In genomic region chr6:155349956-155350355, GRCh38 we compare ENCODE assay signal across 34 cellular contexts.
"Had no signal": no experiment of that assay in that cellular context is flagged by ENCODE, and none has a peak within 500 bp of the region (broad histone marks: within the 10 kb centered on the region; RNA-seq: fewer than 3 reads in every experiment).

No MANE protein-coding gene starts in this region.

- H3K27ac Mint-ChIP-seq: activated B cell treated with CpG ODN at 0.5 μM for 24 hours; activated CD8-positive, alpha-beta T cell treated with anti-CD3 and anti-CD28 coated beads for 36 hours; activated naive CD8-positive, alpha-beta T cell treated with anti-CD3 and anti-CD28 coated beads for 36 hours; activated naive CD8-positive, alpha-beta T cell treated with anti-CD3 and anti-CD28 coated beads, Interleukin-2, amount 50 U/mL, for 24 hours; activated T-helper 17 cell treated with anti-CD3 and anti-CD28 coated beads, Interleukin-2, amount 50 U/mL, for 72 hours; effector memory CD8-positive, alpha-beta T cell; T-helper 17 cell; T-helper 2 cell treated with Interferon-gamma antibody and Interleukin-4, amounts not matched to agents 5 μg/mL and 100 μg/mL, for 36 hours had no signal

- H3K4me1 ChIP-seq: adrenal gland, body of pancreas, esophagus muscularis mucosa, foreskin keratinocyte, gastrocnemius medialis, heart left ventricle had no signal

- ATAC-seq: activated CD4-positive, CD25-positive, alpha-beta regulatory T cell treated with anti-CD3 and anti-CD28 coated beads, Interleukin-2, amount 50 U/mL, for 24 hours; activated CD8-positive, alpha-beta T cell treated with anti-CD3 and anti-CD28 coated beads for 36 hours; activated naive CD8-positive, alpha-beta T cell treated with anti-CD3 and anti-CD28 coated beads, Interleukin-2, amount 50 U/mL, for 24 hours; activated T-cell treated with anti-CD3 and anti-CD28 coated beads, Interleukin-2, amount 50 U/mL, for 4 hours; activated T-helper 17 cell treated with anti-CD3 and anti-CD28 coated beads, Interleukin-2, amount 50 U/mL, for 72 hours; body of pancreas; effector memory CD8-positive, alpha-beta T cell; foreskin keratinocyte; gastrocnemius medialis; heart left ventricle; T-helper 17 cell had no signal

- H3K36me3 ChIP-seq: adrenal gland, esophagus muscularis mucosa, gastrocnemius medialis, heart left ventricle, WERI-Rb-1 had no signal

- H3K27me3 ChIP-seq: adrenal gland, body of pancreas, esophagus muscularis mucosa, gastrocnemius medialis had no signal

- H3K4me3 ChIP-seq: adrenal gland, body of pancreas, esophagus muscularis mucosa, gastrocnemius medialis, heart left ventricle had no signal

- DNase-seq: activated B cell treated with CpG ODN at 0.5 μM for 24 hours; activated CD4-positive, alpha-beta T cell treated with anti-CD3 and anti-CD28 coated beads for 48 hours; activated CD4-positive, alpha-beta T cell treated with anti-CD3 and anti-CD28 coated beads, Interleukin-2, amount 50 U/mL, for 1 hour; activated CD4-positive, alpha-beta T cell treated with anti-CD3 and anti-CD28 coated beads, Interleukin-2, amount 50 U/mL, for 48 hours; activated CD8-positive, alpha-beta memory T cell treated with anti-CD3 and anti-CD28 coated beads for 24 hours; activated CD8-positive, alpha-beta T cell treated with anti-CD3 and anti-CD28 coated beads for 36 hours; activated effector memory CD4-positive, alpha-beta T cell treated with Interleukin-2 at 50 U/mL for 16 hours; activated gamma-delta T cell treated with Interleukin-2 at 50 U/mL for 16 hours; activated naive CD4-positive, alpha-beta T cell treated with anti-CD3 and anti-CD28 coated beads, Interleukin-2, amount 50 U/mL, for 16 hours; activated naive CD4-positive, alpha-beta T cell treated with Interleukin-2 at 50 U/mL for 16 hours; activated naive CD8-positive, alpha-beta T cell treated with anti-CD3 and anti-CD28 coated beads for 36 hours; activated naive CD8-positive, alpha-beta T cell treated with anti-CD3 and anti-CD28 coated beads, Interleukin-2, amount 50 U/mL, for 24 hours; activated T-cell treated with anti-CD3 and anti-CD28 coated beads, Interleukin-2, amount 50 U/mL, for 4 hours; adrenal gland; amygdala; aorta; body of pancreas; caudate nucleus; cortex of kidney; dermis blood vessel endothelial cell; effector CD4-positive, alpha-beta T cell; effector memory CD8-positive, alpha-beta T cell; erythroblast; foreskin keratinocyte; gastrocnemius medialis; glutamatergic neuron; heart left ventricle; T-helper 17 cell; T1000; WERI-Rb-1 had no signal

- H3K9me3 ChIP-seq: gastrocnemius medialis had no signal

- H3K27ac ChIP-seq: adrenal gland, body of pancreas, esophagus muscularis mucosa, foreskin keratinocyte, gastrocnemius medialis, heart left ventricle, WERI-Rb-1 had no signal
